29 cellular contexts compared by ENCODE assay signal in the genomic region with DNA sequence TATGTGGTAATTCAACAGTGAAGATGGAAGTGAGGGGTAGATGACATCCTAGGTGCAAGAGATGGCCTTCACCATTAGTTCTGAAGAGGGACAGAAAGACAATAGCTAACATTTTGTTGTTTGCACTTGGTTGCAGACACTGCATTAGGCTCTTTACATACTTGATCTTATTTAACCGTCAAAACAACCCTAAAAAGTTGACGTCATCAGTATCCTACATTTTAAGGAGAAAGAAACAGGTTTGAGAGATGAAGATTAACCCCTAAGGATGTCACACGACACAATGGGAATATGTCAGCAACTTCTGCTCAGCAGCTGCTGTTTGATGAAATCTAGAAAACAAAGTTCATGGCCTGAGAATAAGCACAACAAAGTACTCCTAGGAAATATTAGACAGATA.
"Had no signal": no experiment of that assay in that cellular context is flagged by ENCODE, and none has a peak within 500 bp of the region (broad histone marks: within the 10 kb centered on the region; RNA-seq: fewer than 3 reads in every experiment).

No MANE protein-coding gene starts in this region.

- H3K4me3 Mint-ChIP-seq: dendritic cell treated with granulocyte-macrophage colony-stimulating factor and Interleukin-4, amounts not matched to agents 40 ng/mL and 50 ng/mL, for 4 days; effector memory CD8-positive, alpha-beta T cell; endodermal cell had no signal

- H3K4me1 ChIP-seq: colonic mucosa, esophagus muscularis mucosa, esophagus squamous epithelium, foreskin keratinocyte, gastrocnemius medialis, gastroesophageal sphincter, heart left ventricle, heart right ventricle had no signal

- H3K9me3 ChIP-seq: colonic mucosa, esophagus muscularis mucosa, esophagus squamous epithelium, gastrocnemius medialis, gastroesophageal sphincter, heart left ventricle, heart right ventricle had no signal

- ATAC-seq: effector memory CD8-positive, alpha-beta T cell; esophagus mucosa; foreskin keratinocyte; gastrocnemius medialis; gastroesophageal sphincter; heart left ventricle; heart right ventricle had no signal

- H3K4me1 Mint-ChIP-seq: endodermal cell had no signal

- DNase-seq: colonic mucosa; cortex of kidney; dermis blood vessel endothelial cell; dorsolateral prefrontal cortex; effector CD4-positive, alpha-beta T cell; effector CD8-positive, alpha-beta T cell; effector memory CD4-positive, alpha-beta T cell; effector memory CD8-positive, alpha-beta T cell; endodermal cell; erythroblast; esophagus squamous epithelium; foreskin fibroblast; foreskin keratinocyte; foreskin melanocyte; gastrocnemius medialis; glutamatergic neuron; head of caudate nucleus; heart left ventricle; heart right ventricle had no signal

- H3K4me3 ChIP-seq: colonic mucosa, coronary artery, dorsolateral prefrontal cortex, esophagus muscularis mucosa, esophagus squamous epithelium, gastrocnemius medialis, gastroesophageal sphincter, heart left ventricle, heart right ventricle, hepatocyte had no signal

- H3K4me2 ChIP-seq: hepatocyte had no signal

- H3K9me3 Mint-ChIP-seq: dendritic cell treated with granulocyte-macrophage colony-stimulating factor and Interleukin-4, amounts not matched to agents 40 ng/mL and 50 ng/mL, for 4 days had no signal

- H3K79me2 ChIP-seq: hepatocyte had no signal

- H2AFZ ChIP-seq: hepatocyte had no signal

- H3K27ac ChIP-seq: colonic mucosa, coronary artery, dorsolateral prefrontal cortex, epithelial cell of prostate, esophagus muscularis mucosa, esophagus squamous epithelium, foreskin keratinocyte, gastrocnemius medialis, gastroesophageal sphincter, heart left ventricle, heart right ventricle, hepatocyte had no signal

- H3K27me3 Mint-ChIP-seq: dendritic cell treated with granulocyte-macrophage colony-stimulating factor and Interleukin-4, amounts not matched to agents 40 ng/mL and 50 ng/mL, for 4 days had no signal

- H3K27ac Mint-ChIP-seq: dendritic cell treated with granulocyte-macrophage colony-stimulating factor and Interleukin-4, amounts not matched to agents 40 ng/mL and 50 ng/mL, for 4 days; effector memory CD8-positive, alpha-beta T cell; endodermal cell had no signal

- H3K27me3 ChIP-seq: colonic mucosa, foreskin keratinocyte, gastrocnemius medialis, gastroesophageal sphincter, hepatocyte had no signal

- H3K36me3 ChIP-seq: colonic mucosa, esophagus muscularis mucosa, esophagus squamous epithelium, gastrocnemius medialis, gastroesophageal sphincter, heart left ventricle, heart right ventricle had no signal

- FAIRE-seq: endometrium, endothelial cell of umbilical vein, frontal cortex had no signal
